Comparison of ENCODE assay signal across 1 cellular context in genomic region chr4:123600921-123601904, GRCh38.
TF ChIP-seq lines count a peak whose summit lies in the region.

No MANE protein-coding gene starts in this region.

TF ChIP-seq in K562, 482 proteins besides CTCF, POLR2A, EP300 and RAD21:
- TF ChIP-seq ZC3H4 (CRISPR knock-in tag; IDR thresholded peaks at IDR 0.05; ENCODE audit: borderline replicate concordance) = no peak
- TF ChIP-seq ZNF277 (CRISPR knock-in tag; IDR thresholded peaks at IDR 0.05; ENCODE audit: borderline replicate concordance) = no peak
TF ChIP-seq in K562: peak in this region for 0.
